In genomic region chr1:24857528-24858133, GRCh38 we compare ENCODE assay signal across 1 cellular context.
TF ChIP-seq lines count a peak whose summit lies in the region.

No MANE protein-coding gene starts in this region.

TF ChIP-seq in HEK293, 187 proteins besides CTCF, POLR2A, EP300 and RAD21 (continued from another document):
- TF ChIP-seq, protein P1, sequence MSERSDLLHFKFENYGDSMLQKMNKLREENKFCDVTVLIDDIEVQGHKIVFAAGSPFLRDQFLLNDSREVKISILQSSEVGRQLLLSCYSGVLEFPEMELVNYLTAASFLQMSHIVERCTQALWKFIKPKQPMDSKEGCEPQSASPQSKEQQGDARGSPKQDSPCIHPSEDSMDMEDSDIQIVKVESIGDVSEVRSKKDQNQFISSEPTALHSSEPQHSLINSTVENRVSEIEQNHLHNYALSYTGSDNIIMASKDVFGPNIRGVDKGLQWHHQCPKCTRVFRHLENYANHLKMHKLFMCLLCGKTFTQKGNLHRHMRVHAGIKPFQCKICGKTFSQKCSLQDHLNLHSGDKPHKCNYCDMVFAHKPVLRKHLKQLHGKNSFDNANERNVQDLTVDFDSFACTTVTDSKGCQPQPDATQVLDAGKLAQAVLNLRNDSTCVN (tag by site-specific recombination; optimal IDR thresholded peaks at IDR 0.05) = no peak
- TF ChIP-seq ZNF768 (tag by site-specific recombination; IDR thresholded peaks at IDR 0.05) (0 out of 2 replicates have a peak, but pooled peaks have one; percentile 34), ZNF555 (tag by site-specific recombination; conservative IDR thresholded peaks at IDR 0.05) (no peak), ZNF521 (tag by site-specific recombination; IDR thresholded peaks at IDR 0.05) (no peak), ZNF510 (tag by site-specific recombination; IDR thresholded peaks at IDR 0.05; ENCODE audit: insufficient replicate concordance) (no peak)
- TF ChIP-seq, protein P2, sequence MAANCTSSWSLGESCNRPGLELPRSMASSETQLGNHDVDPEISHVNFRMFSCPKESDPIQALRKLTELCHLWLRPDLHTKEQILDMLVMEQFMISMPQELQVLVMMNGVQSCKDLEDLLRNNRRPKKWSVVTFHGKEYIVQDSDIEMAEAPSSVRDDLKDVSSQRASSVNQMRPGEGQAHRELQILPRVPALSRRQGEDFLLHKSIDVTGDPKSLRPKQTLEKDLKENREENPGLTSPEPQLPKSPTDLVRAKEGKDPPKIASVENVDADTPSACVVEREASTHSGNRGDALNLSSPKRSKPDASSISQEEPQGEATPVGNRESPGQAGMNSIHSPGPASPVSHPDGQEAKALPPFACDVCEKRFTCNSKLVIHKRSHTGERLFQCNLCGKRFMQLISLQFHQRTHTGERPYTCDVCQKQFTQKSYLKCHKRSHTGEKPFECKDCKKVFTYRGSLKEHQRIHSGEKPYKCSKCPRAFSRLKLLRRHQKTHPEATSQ (tag by site-specific recombination; IDR thresholded peaks at IDR 0.05) = no peak
- TF ChIP-seq, protein P3, sequence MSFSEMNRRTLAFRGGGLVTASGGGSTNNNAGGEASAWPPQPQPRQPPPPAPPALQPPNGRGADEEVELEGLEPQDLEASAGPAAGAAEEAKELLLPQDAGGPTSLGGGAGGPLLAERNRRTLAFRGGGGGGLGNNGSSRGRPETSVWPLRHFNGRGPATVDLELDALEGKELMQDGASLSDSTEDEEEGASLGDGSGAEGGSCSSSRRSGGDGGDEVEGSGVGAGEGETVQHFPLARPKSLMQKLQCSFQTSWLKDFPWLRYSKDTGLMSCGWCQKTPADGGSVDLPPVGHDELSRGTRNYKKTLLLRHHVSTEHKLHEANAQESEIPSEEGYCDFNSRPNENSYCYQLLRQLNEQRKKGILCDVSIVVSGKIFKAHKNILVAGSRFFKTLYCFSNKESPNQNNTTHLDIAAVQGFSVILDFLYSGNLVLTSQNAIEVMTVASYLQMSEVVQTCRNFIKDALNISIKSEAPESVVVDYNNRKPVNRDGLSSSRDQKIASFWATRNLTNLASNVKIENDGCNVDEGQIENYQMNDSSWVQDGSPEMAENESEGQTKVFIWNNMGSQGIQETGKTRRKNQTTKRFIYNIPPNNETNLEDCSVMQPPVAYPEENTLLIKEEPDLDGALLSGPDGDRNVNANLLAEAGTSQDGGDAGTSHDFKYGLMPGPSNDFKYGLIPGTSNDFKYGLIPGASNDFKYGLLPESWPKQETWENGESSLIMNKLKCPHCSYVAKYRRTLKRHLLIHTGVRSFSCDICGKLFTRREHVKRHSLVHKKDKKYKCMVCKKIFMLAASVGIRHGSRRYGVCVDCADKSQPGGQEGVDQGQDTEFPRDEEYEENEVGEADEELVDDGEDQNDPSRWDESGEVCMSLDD (tag by site-specific recombination; IDR thresholded peaks at IDR 0.05) = no peak
